In genomic region chr5:173324115-173325001, GRCh38 we compare ENCODE assay signal across 8 cellular contexts. TPM values are rescaled to one million over a fixed set of nuclear protein-coding genes. Genes with fewer than 3 reads are reported as not detected.
A peak's percentile ranks its signal among the peaks of the same experiment; 100 is the strongest.
DNase-seq lines count a peak whose midpoint lies in the region; ATAC-seq and TF ChIP-seq lines count a peak whose summit lies in the region.

No MANE protein-coding gene starts in this region.

- peak in 1 of 4 experiments; percentile 45 for ATAC-seq in T-cell (replicated peaks in 1 of 4)
- ATAC-seq in GM18868 (IDR thresholded peaks at IDR 0.05; ENCODE audit: unreplicated experiment), result no peak

- H3K4me3 Mint-ChIP-seq in activated CD4-positive, alpha-beta T cell treated with anti-CD3 and anti-CD28 coated beads, Interleukin-2, amount 10 ng/mL, durations not matched to agents 24 days and 14 days, result peak overlapping the region; percentile 99
- H3K4me3 Mint-ChIP-seq in T-cell, result peak overlapping the region in 2 of 3 donors; percentile 31 to 53

- no peaks in the 10 kb centered on the region for H3K27me3 Mint-ChIP-seq in activated CD4-positive, alpha-beta T cell treated with anti-CD3 and anti-CD28 coated beads, Interleukin-2, amount 10 ng/mL, durations not matched to agents 24 days and 14 days
- H3K27me3 Mint-ChIP-seq in T-cell, result peaks cover 56 to 78% of the 10 kb centered on the region in 2 donors

- POLR2A ChIA-PET in T-cell (lab: Charles Lee), result interaction anchor here in 1 of 2 donors (0.9 kb wide), 1 partner anchor 26 kb away, joined by 3 read pairs; no protein-coding TSS in a partner anchor

- TF ChIP-seq CTCF in fibroblast of villous mesenchyme (IDR thresholded peaks at IDR 0.05; ENCODE audit: insufficient read depth, low read depth, low read length), result no peak

- peak; percentile 77 for DNase-seq in activated CD4-positive, alpha-beta T cell treated with anti-CD3 and anti-CD28 coated beads, Interleukin-2, amount 10 ng/mL, durations not matched to agents 24 days and 14 days
- no peak for DNase-seq in activated CD4-positive, alpha-beta T cell treated with anti-CD3 and anti-CD28 coated beads for 4 hours
- DNase-seq in T-cell (no peak), fibroblast of villous mesenchyme (ENCODE audit: low read depth) (peak; percentile 97), renal cortical epithelial cell (ENCODE audit: low read depth) (peak; percentile 45), cortex of kidney (lab: John Stamatoyannopoulos, UW) (no peak), iPS-NIHi7 (ENCODE audit: extremely low spot score) (no peak)

- H3K4me3 ChIP-seq in fibroblast of villous mesenchyme (ENCODE audit: low read depth, low read length), result peak overlapping the region; percentile 83

- H3K4me1 Mint-ChIP-seq in activated CD4-positive, alpha-beta T cell treated with anti-CD3 and anti-CD28 coated beads, Interleukin-2, amount 10 ng/mL, durations not matched to agents 24 days and 14 days, result peaks cover 38% of the 10 kb centered on the region
- peaks cover 23 to 34% (median 27%) of the 10 kb centered on the region in 3 donors for H3K4me1 Mint-ChIP-seq in T-cell

- peaks cover 77% of the 10 kb centered on the region for H3K36me3 Mint-ChIP-seq in activated CD4-positive, alpha-beta T cell treated with anti-CD3 and anti-CD28 coated beads, Interleukin-2, amount 10 ng/mL, durations not matched to agents 24 days and 14 days (ENCODE audit: low read depth)
- H3K36me3 Mint-ChIP-seq in T-cell, result no peaks in the 10 kb centered on the region

- CTCF ChIA-PET in T-cell (lab: Charles Lee), result no interaction called here

- no peaks in the 10 kb centered on the region for H3K9me3 Mint-ChIP-seq in activated CD4-positive, alpha-beta T cell treated with anti-CD3 and anti-CD28 coated beads, Interleukin-2, amount 10 ng/mL, durations not matched to agents 24 days and 14 days
- H3K9me3 Mint-ChIP-seq in T-cell, result no peaks in the 10 kb centered on the region

- H3K27ac Mint-ChIP-seq in activated CD4-positive, alpha-beta T cell treated with anti-CD3 and anti-CD28 coated beads, Interleukin-2, amount 10 ng/mL, durations not matched to agents 24 days and 14 days, result peak overlapping the region; percentile 39
- H3K27ac Mint-ChIP-seq in T-cell, result peak overlapping the region in 1 of 2 donors; percentile 43

- intact Hi-C loops in activated CD4-positive, alpha-beta T cell treated with anti-CD3 and anti-CD28 coated beads, Interleukin-2, amount 10 ng/mL, durations not matched to agents 24 days and 14 days (cut with micrococcal nuclease), result loop anchor here (5.0 kb wide), 2 partner anchors 547 to 563 kb away; partner anchors contain the start of gene CPEB4

RNA-seq across cellular contexts. Expression of gene STC2, which starts 3.9 kb away (rescaled TPM):
- total RNA-seq in activated CD4-positive, alpha-beta T cell treated with anti-CD3 and anti-CD28 coated beads, Interleukin-2, amount 10 ng/mL, durations not matched to agents 24 days and 14 days, result 32.8 and 41.0 TPM in 2 replicates
- 1 to 10 TPM in 2 of 5 donors, under 1 TPM in 1, not detected in 2; 0.47 to 1.2 (median 1.1) TPM for total RNA-seq in T-cell
- total RNA-seq in fibroblast of villous mesenchyme, result 157 and 195 TPM in 2 replicates
- total RNA-seq in renal cortical epithelial cell, result 15.1 and 41.0 TPM in 2 replicates

Comparison
In these comparisons a context has a peak if more than half of its experiments do, and no peak if none do; other contexts are left out.
1. DNase-seq: peak in activated CD4-positive, alpha-beta T cell treated with anti-CD3 and anti-CD28 coated beads, Interleukin-2, amount 10 ng/mL, durations not matched to agents 24 days and 14 days (single experiment), fibroblast of villous mesenchyme (single experiment) and renal cortical epithelial cell (single experiment); none in activated CD4-positive, alpha-beta T cell treated with anti-CD3 and anti-CD28 coated beads for 4 hours (0 of 2), T-cell (0 of 34), cortex of kidney (single experiment) and iPS-NIHi7 (single experiment).